26 cellular contexts compared by ENCODE assay signal in the genomic region with DNA sequence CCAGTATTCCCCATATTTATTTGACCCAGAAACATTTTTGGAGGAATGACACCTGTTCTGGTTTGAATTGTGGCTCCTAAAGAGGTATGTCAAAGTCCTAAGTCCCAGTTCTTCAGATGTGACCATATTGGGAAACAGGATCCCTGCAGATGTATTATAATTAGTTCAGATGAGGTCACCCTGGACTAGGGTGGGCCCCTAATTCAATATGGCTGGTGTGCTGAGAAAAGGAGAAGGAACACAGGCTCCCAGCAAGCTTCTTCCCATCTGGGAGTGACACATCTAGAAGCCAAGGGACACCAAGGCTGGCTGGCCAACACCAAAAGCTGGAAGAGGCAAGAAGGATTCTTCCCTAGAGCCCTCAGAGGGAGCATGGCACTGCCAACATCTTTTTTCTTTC. TPM values are rescaled to one million over a fixed set of nuclear protein-coding genes. Genes with fewer than 3 reads are reported as not detected.
"Had no signal": no experiment of that assay in that cellular context is flagged by ENCODE, and none has a peak within 500 bp of the region (broad histone marks: within the 10 kb centered on the region; RNA-seq: fewer than 3 reads in every experiment).

No MANE protein-coding gene starts in this region.

- H3K4me3 Mint-ChIP-seq: memory B cell; natural killer cell; nephron progenitor cell; neural progenitor cell; stimulated activated naive B cell treated with anti-CD40 and anti-IgM and Interleukin-4, amounts not matched to agents 10 μg/mL and 1 μg/mL and 100 μg/mL, for 72 hours; stimulated activated naive CD8-positive, alpha-beta T cell treated with anti-CD3 and anti-CD28 coated beads, Interleukin-15, Interleukin-2, amounts not matched to agents 100 ng/mL and 50 ng/mL, for 24 hours had no signal

- H3K36me3 Mint-ChIP-seq: memory B cell; naive B cell; natural killer cell; neural progenitor cell; stimulated activated naive B cell treated with anti-CD40 and anti-IgM and Interleukin-4, amounts not matched to agents 10 μg/mL and 1 μg/mL and 100 μg/mL, for 72 hours had no signal

- H3K27me3 Mint-ChIP-seq: memory B cell; progenitor cell of endocrine pancreas; stimulated activated naive CD8-positive, alpha-beta T cell treated with anti-CD3 and anti-CD28 coated beads, Interleukin-15, Interleukin-2, amounts not matched to agents 100 ng/mL and 50 ng/mL, for 24 hours had no signal

- H3K27ac Mint-ChIP-seq: memory B cell; natural killer cell; nephron progenitor cell; neural progenitor cell; progenitor cell of endocrine pancreas; stimulated activated naive B cell treated with anti-CD40 and anti-IgM and Interleukin-4, amounts not matched to agents 10 μg/mL and 1 μg/mL and 100 μg/mL, for 72 hours; stimulated activated naive CD8-positive, alpha-beta T cell treated with anti-CD3 and anti-CD28 coated beads, Interleukin-15, Interleukin-2, amounts not matched to agents 100 ng/mL and 50 ng/mL, for 24 hours had no signal

- DNase-seq: hippocampal formation; kidney glomerular epithelial cell; left cardiac atrium; left ventricle myocardium superior; midbrain; mucosa of descending colon; naive B cell; natural killer cell; nephron progenitor cell; occipital lobe; right cardiac atrium; stimulated activated CD4-positive, alpha-beta T cell treated with anti-CD3 and anti-CD28 coated beads, Interleukin-12 subunit alpha, Interleukin-12 subunit beta, amount 100 ng/mL, for 4 hours; stimulated activated CD4-positive, alpha-beta T cell treated with anti-CD3 and anti-CD28 coated beads, Interleukin-15, amount 100 ng/mL, for 24 hours; stimulated activated CD4-positive, alpha-beta T cell treated with anti-CD3 and anti-CD28 coated beads, Interleukin-2, amount 100 ng/mL, for 24 hours; stimulated activated CD4-positive, alpha-beta T cell treated with anti-CD3 and anti-CD28 coated beads, Interleukin-4, amount 100 ng/mL, for 1 hour; stimulated activated naive B cell treated with anti-CD40 and anti-IgM and Interleukin-4, amounts not matched to agents 10 μg/mL and 1 μg/mL and 100 μg/mL, for 72 hours; tibial artery; trophoblast cell; upper lobe of right lung had no signal

- ATAC-seq: left cardiac atrium; left lobe of liver; left ventricle myocardium superior; mucosa of descending colon; natural killer cell; right cardiac atrium; sciatic nerve; stimulated activated naive B cell treated with anti-CD40 and anti-IgM and Interleukin-4, amounts not matched to agents 10 μg/mL and 1 μg/mL and 100 μg/mL, for 72 hours; upper lobe of right lung had no signal

- H3K9me3 Mint-ChIP-seq: neural progenitor cell had no signal

RNA-seq across cellular contexts. Expression of a gene that starts 22.9 kb away (rescaled TPM):
- total RNA-seq: natural killer cell, osteocyte had no signal
